Comparison of ENCODE assay signal across 30 cellular contexts in genomic region chr11:35324981-35325380, GRCh38.
DNase-seq lines count a peak whose midpoint lies in the region; ATAC-seq and TF ChIP-seq lines count a peak whose summit lies in the region.
"Had no signal": no experiment of that assay in that cellular context is flagged by ENCODE, and none has a peak within 500 bp of the region (broad histone marks: within the 10 kb centered on the region; RNA-seq: fewer than 3 reads in every experiment).

No MANE protein-coding gene starts in this region.

- H3K27ac ChIP-seq in GM23248: peak overlapping the region; percentile 17; the same call in 1 of the 2 replicates
- H3K27ac ChIP-seq: adrenal gland; BLaER1 treated with 17β-estradiol and CSF1 and Interleukin-3, amounts not matched to agents 10 nM and 100 nM; cardiac muscle cell; colonic mucosa; esophagus muscularis mucosa; lower lobe of right lung; PC-9 had no signal

- WGBS in GM23248 (ENCODE audit: low coverage in 1 of 2, low lambda C conversion rate in 2 of 2, missing lambda C conversion rate in 2 of 2), 2 experiments: 58% methylated on average over 3 of the region's 3 CpGs

- peaks cover 30% of the 10 kb centered on the region; the same call in 1 of the 2 replicates for H3F3A ChIP-seq in GM23248 (ENCODE audit: insufficient read depth)

- peaks cover 40% of the 10 kb centered on the region for H3K4me1 ChIP-seq in GM23248 (ENCODE audit: insufficient read depth)
- H3K4me1 ChIP-seq: colonic mucosa, lower lobe of right lung had no signal

- no peaks in the 10 kb centered on the region for H3K9me3 ChIP-seq in GM23248 (ENCODE audit: low read depth)
- H3K9me3 ChIP-seq: adrenal gland; BLaER1 treated with 17β-estradiol and CSF1 and Interleukin-3, amounts not matched to agents 10 nM and 100 nM; colonic mucosa; esophagus muscularis mucosa; lower lobe of right lung had no signal

- in situ Hi-C loops in GM23248 (cut with MboI): no loop called here

- H3K4me3 ChIP-seq in GM23248: no peak overlapping the region
- H3K4me3 ChIP-seq in epithelial cell of esophagus (ENCODE audit: low read length): no peak overlapping the region
- H3K4me3 ChIP-seq: adrenal gland; BLaER1 treated with 17β-estradiol and CSF1 and Interleukin-3, amounts not matched to agents 10 nM and 100 nM; cardiac muscle cell; colonic mucosa; esophagus muscularis mucosa; lower lobe of right lung; PC-9 had no signal

- TF ChIP-seq CTCF in epithelial cell of esophagus (IDR thresholded peaks at IDR 0.05; ENCODE audit: insufficient read depth, low read depth, low read length, missing control alignments): no peak

- no peak overlapping the region for H3K9ac ChIP-seq in GM23248
- H3K9ac ChIP-seq: BLaER1 treated with 17β-estradiol and CSF1 and Interleukin-3, amounts not matched to agents 10 nM and 100 nM had no signal

- H2AFZ ChIP-seq in GM23248: no peak overlapping the region
- H2AFZ ChIP-seq: PC-9 had no signal

- no peaks in the 10 kb centered on the region for H3K79me2 ChIP-seq in GM23248 (ENCODE audit: insufficient read depth)

- H4K20me1 ChIP-seq in GM23248 (ENCODE audit: insufficient read depth): no peaks in the 10 kb centered on the region
- H4K20me1 ChIP-seq: BLaER1 treated with 17β-estradiol and CSF1 and Interleukin-3, amounts not matched to agents 10 nM and 100 nM had no signal

- no peak overlapping the region for H3K4me2 ChIP-seq in GM23248 (ENCODE audit: unreplicated experiment)
- H3K4me2 ChIP-seq: BLaER1 treated with 17β-estradiol and CSF1 and Interleukin-3, amounts not matched to agents 10 nM and 100 nM; PC-9 had no signal

- no peak for ATAC-seq in GM18517 (IDR thresholded peaks at IDR 0.05; ENCODE audit: unreplicated experiment)
- ATAC-seq: activated T-cell treated with anti-CD3 and anti-CD28 coated beads, Interleukin-2, amount 50 U/mL, for 4 hours; effector memory CD8-positive, alpha-beta T cell; lower lobe of right lung; sciatic nerve; WTC11 had no signal

- H3K27me3 ChIP-seq in GM23248 (replicated peaks; ENCODE audit: insufficient read depth): no peaks in the 10 kb centered on the region
- H3K27me3 ChIP-seq: adrenal gland; BLaER1 treated with 17β-estradiol and CSF1 and Interleukin-3, amounts not matched to agents 10 nM and 100 nM; cardiac muscle cell; colonic mucosa; esophagus muscularis mucosa had no signal

- H3K36me3 ChIP-seq in GM23248 (ENCODE audit: low read depth): no peaks in the 10 kb centered on the region
- H3K36me3 ChIP-seq: adrenal gland; BLaER1 treated with 17β-estradiol and CSF1 and Interleukin-3, amounts not matched to agents 10 nM and 100 nM; cardiac muscle cell; colonic mucosa; esophagus muscularis mucosa; lower lobe of right lung had no signal

- no peaks in the 10 kb centered on the region for H3K9me2 ChIP-seq in GM23248 (ENCODE audit: insufficient read depth)

- DNase-seq in GM23248: peak; percentile 64
- DNase-seq in RPMI8226: peak; percentile 26
- peak; percentile 52 for DNase-seq in epithelial cell of esophagus (ENCODE audit: low read depth)
- DNase-seq in myocyte (ENCODE audit: low read depth): peak; percentile 69
- no peak for DNase-seq in DMS153 (lab: John Stamatoyannopoulos, UW)
- no peak for DNase-seq in DMS114 treated with DMSO at 0.1 percent for 48 hours (lab: John Stamatoyannopoulos, UW; ENCODE audit: unreplicated experiment)
- DNase-seq in activated T-cell treated with anti-CD3 and anti-CD28 coated beads for 4 hours: no peak
- DNase-seq: activated CD4-positive, alpha-beta T cell treated with anti-CD3 and anti-CD28 coated beads, Interleukin-2, amount 10 ng/mL, durations not matched to agents 7 days and 5 days; activated naive CD4-positive, alpha-beta T cell; activated T-cell treated with anti-CD3 and anti-CD28 coated beads, Interleukin-2, amount 50 U/mL, for 4 hours; colonic mucosa; COR-L47; DMS79; effector memory CD8-positive, alpha-beta T cell; kidney; lower lobe of right lung; NCI-H510A; NK-92 treated with Interleukin-12 subunit alpha and Interleukin-12 subunit beta, amount 100 ng/mL, for 24 hours; PC-9; SHP77 treated with DMSO at 0.1 percent for 48 hours; stimulated activated naive CD4-positive, alpha-beta T cell; SW 1271; T-helper 9 cell had no signal

Comparison
In these comparisons a context has a peak if more than half of its experiments do, and no peak if none do; other contexts are left out.
1. DNase-seq: peak in GM23248 (single experiment), RPMI8226 (single experiment), epithelial cell of esophagus (single experiment) and myocyte (single experiment); none in DMS153 (single experiment), DMS114 treated with DMSO at 0.1 percent for 48 hours (single experiment) and activated T-cell treated with anti-CD3 and anti-CD28 coated beads for 4 hours (single experiment).